34 cellular contexts compared by ENCODE assay signal in the genomic region with DNA sequence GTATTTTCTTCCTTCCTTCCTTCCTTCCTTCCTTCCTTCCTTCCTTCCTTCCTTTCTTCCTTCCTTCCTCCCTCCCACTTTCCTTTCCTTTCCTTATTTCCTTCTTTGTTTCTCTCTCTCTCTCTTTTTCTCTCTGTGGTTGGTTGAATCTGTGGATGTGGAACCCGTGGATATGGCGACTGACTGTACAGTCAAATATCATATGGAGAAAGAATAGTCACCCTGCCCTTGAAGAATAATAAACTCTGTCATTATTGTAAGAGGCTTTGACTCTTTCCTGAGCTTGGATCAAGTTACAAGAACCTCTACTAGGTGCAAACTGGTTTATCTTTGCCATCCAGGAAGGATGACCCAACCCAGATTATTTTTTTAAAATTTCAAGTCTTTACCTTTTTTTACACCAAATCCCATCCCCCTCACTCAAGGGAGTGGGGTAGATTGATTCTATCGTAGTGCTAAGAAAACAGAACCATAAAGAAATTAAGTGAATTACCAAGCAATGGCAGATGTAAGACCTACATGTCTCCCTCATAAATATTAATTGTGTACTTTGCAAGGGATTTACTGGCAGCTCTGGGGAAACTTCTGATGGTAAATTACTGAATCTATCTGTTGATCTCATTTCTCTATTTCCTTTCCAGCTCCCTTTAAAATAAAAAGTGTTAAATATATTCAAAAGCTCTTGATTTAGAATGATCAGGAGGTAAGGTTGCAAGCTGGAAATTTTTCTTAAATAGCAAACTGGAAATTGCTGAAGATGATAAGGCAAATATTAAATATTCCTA.
"Had no signal": no experiment of that assay in that cellular context is flagged by ENCODE, and none has a peak within 500 bp of the region (broad histone marks: within the 10 kb centered on the region; RNA-seq: fewer than 3 reads in every experiment).

No MANE protein-coding gene starts in this region.

- H3K4me1 Mint-ChIP-seq: activated CD4-positive, alpha-beta T cell treated with anti-CD3 and anti-CD28 coated beads for 36 hours; activated CD4-positive, alpha-beta T cell treated with anti-CD3 and anti-CD28 coated beads, Interleukin-2, amount 10 ng/mL, durations not matched to agents 24 days and 14 days; activated CD8-positive, alpha-beta memory T cell treated with anti-CD3 and anti-CD28 coated beads, Interleukin-2, amount 10 ng/mL, durations not matched to agents 7 days and 5 days; activated naive CD4-positive, alpha-beta T cell treated with anti-CD3 and anti-CD28 coated beads, Interleukin-2, amount 10 ng/mL, durations not matched to agents 7 days and 5 days; activated naive CD8-positive, alpha-beta T cell treated with anti-CD3 and anti-CD28 coated beads, Interleukin-2, amount 10 ng/mL, durations not matched to agents 7 days and 5 days; brain had no signal

- ATAC-seq: activated CD4-positive, alpha-beta T cell treated with anti-CD3 and anti-CD28 coated beads for 36 hours; activated CD8-positive, alpha-beta memory T cell treated with anti-CD3 and anti-CD28 coated beads, Interleukin-2, amount 10 ng/mL, durations not matched to agents 7 days and 5 days; activated CD8-positive, alpha-beta T cell treated with anti-CD3 and anti-CD28 coated beads, Interleukin-2, amount 10 ng/mL, durations not matched to agents 7 days and 5 days; activated naive CD4-positive, alpha-beta T cell treated with anti-CD3 and anti-CD28 coated beads, Interleukin-2, amount 50 U/mL, for 72 hours; esophagus mucosa had no signal

- H3K36me3 Mint-ChIP-seq: activated CD4-positive, alpha-beta memory T cell treated with anti-CD3 and anti-CD28 coated beads for 36 hours; activated CD8-positive, alpha-beta memory T cell treated with anti-CD3 and anti-CD28 coated beads, Interleukin-2, amount 10 ng/mL, durations not matched to agents 7 days and 5 days; activated naive CD4-positive, alpha-beta T cell treated with anti-CD3 and anti-CD28 coated beads, Interleukin-2, amount 10 ng/mL, durations not matched to agents 7 days and 5 days; activated naive CD4-positive, alpha-beta T cell treated with anti-CD3 and anti-CD28 coated beads, Interleukin-2, amount 50 U/mL, for 72 hours; activated naive CD8-positive, alpha-beta T cell treated with anti-CD3 and anti-CD28 coated beads, Interleukin-2, amount 10 ng/mL, durations not matched to agents 7 days and 5 days; brain had no signal

- H3K9me3 ChIP-seq: ascending aorta, breast epithelium, colonic mucosa had no signal

- DNase-seq: activated CD4-positive, alpha-beta memory T cell treated with anti-CD3 and anti-CD28 coated beads for 36 hours; activated CD4-positive, alpha-beta T cell treated with anti-CD3 and anti-CD28 coated beads for 36 hours; activated CD4-positive, alpha-beta T cell treated with anti-CD3 and anti-CD28 coated beads, Interleukin-2, amount 10 ng/mL, durations not matched to agents 24 days and 14 days; activated CD4-positive, CD25-positive, alpha-beta regulatory T cell; activated CD4-positive, CD25-positive, alpha-beta regulatory T cell treated with anti-CD3 and anti-CD28 coated beads, Interleukin-2, amount 50 U/mL, for 72 hours; activated CD8-positive, alpha-beta memory T cell treated with anti-CD3 and anti-CD28 coated beads, Interleukin-2, amount 10 ng/mL, durations not matched to agents 7 days and 5 days; activated CD8-positive, alpha-beta memory T cell treated with anti-CD3 and anti-CD28 coated beads, Interleukin-2, amount 50 U/mL, for 4 hours; activated CD8-positive, alpha-beta T cell treated with anti-CD3 and anti-CD28 coated beads, Interleukin-2, amount 10 ng/mL, durations not matched to agents 7 days and 5 days; activated gamma-delta T cell; activated naive CD4-positive, alpha-beta T cell; activated naive CD4-positive, alpha-beta T cell treated with anti-CD3 and anti-CD28 coated beads, Interleukin-2, amount 10 ng/mL, durations not matched to agents 7 days and 5 days; activated naive CD8-positive, alpha-beta T cell treated with anti-CD3 and anti-CD28 coated beads, Interleukin-2, amount 10 ng/mL, durations not matched to agents 7 days and 5 days; activated T-cell treated with anti-CD3 and anti-CD28 coated beads, Interleukin-2, amount 50 U/mL, for 1 hour; activated T-cell treated with anti-CD3 and anti-CD28 coated beads, Interleukin-2, amount 50 U/mL, for 48 hours; central memory CD4-positive, alpha-beta T cell; cerebellar nuclear complex; colonic mucosa; dorsolateral prefrontal cortex; effector memory CD4-positive, alpha-beta T cell; foreskin fibroblast; head of caudate nucleus; hippocampal formation; T1000; WERI-Rb-1 had no signal

- H3K27me3 Mint-ChIP-seq: activated CD8-positive, alpha-beta memory T cell treated with anti-CD3 and anti-CD28 coated beads, Interleukin-2, amount 10 ng/mL, durations not matched to agents 7 days and 5 days; dendritic cell treated with granulocyte-macrophage colony-stimulating factor and Interleukin-4, amounts not matched to agents 40 ng/mL and 50 ng/mL, for 4 days had no signal

- H3K9me3 Mint-ChIP-seq: activated CD4-positive, alpha-beta memory T cell treated with anti-CD3 and anti-CD28 coated beads for 36 hours; activated naive CD4-positive, alpha-beta T cell treated with anti-CD3 and anti-CD28 coated beads, Interleukin-2, amount 10 ng/mL, durations not matched to agents 7 days and 5 days; activated naive CD4-positive, alpha-beta T cell treated with anti-CD3 and anti-CD28 coated beads, Interleukin-2, amount 50 U/mL, for 72 hours; activated naive CD8-positive, alpha-beta T cell treated with anti-CD3 and anti-CD28 coated beads, Interleukin-2, amount 10 ng/mL, durations not matched to agents 7 days and 5 days; activated T-helper 1 cell treated with anti-CD3 and anti-CD28 coated beads, Interleukin-12 subunit alpha, Interleukin-12 subunit beta, Interleukin-2, Interleukin-4 antibody, amounts not matched to agents 30 ng/mL and 10 ng/mL and 1 ng/mL, durations not matched to agents 14 hours and 24 hours and 36 hours; brain; dendritic cell treated with granulocyte-macrophage colony-stimulating factor and Interleukin-4, amounts not matched to agents 40 ng/mL and 50 ng/mL, for 4 days; T-helper 2 cell treated with Interferon-gamma antibody and Interleukin-4, amounts not matched to agents 5 μg/mL and 100 μg/mL, for 36 hours had no signal

- H3K27ac Mint-ChIP-seq: activated CD4-positive, alpha-beta memory T cell treated with anti-CD3 and anti-CD28 coated beads for 36 hours; activated CD4-positive, alpha-beta T cell treated with anti-CD3 and anti-CD28 coated beads for 36 hours; activated CD4-positive, alpha-beta T cell treated with anti-CD3 and anti-CD28 coated beads, Interleukin-2, amount 10 ng/mL, durations not matched to agents 24 days and 14 days; activated CD8-positive, alpha-beta memory T cell treated with anti-CD3 and anti-CD28 coated beads, Interleukin-2, amount 10 ng/mL, durations not matched to agents 7 days and 5 days; activated CD8-positive, alpha-beta T cell treated with anti-CD3 and anti-CD28 coated beads, Interleukin-2, amount 10 ng/mL, durations not matched to agents 7 days and 5 days; activated naive CD4-positive, alpha-beta T cell treated with anti-CD3 and anti-CD28 coated beads, Interleukin-2, amount 10 ng/mL, durations not matched to agents 7 days and 5 days; activated naive CD4-positive, alpha-beta T cell treated with anti-CD3 and anti-CD28 coated beads, Interleukin-2, amount 50 U/mL, for 72 hours; activated naive CD8-positive, alpha-beta T cell treated with anti-CD3 and anti-CD28 coated beads, Interleukin-2, amount 10 ng/mL, durations not matched to agents 7 days and 5 days; activated T-helper 1 cell treated with anti-CD3 and anti-CD28 coated beads, Interleukin-12 subunit alpha, Interleukin-12 subunit beta, Interleukin-2, Interleukin-4 antibody, amounts not matched to agents 30 ng/mL and 10 ng/mL and 1 ng/mL, durations not matched to agents 14 hours and 24 hours and 36 hours; brain; dendritic cell treated with granulocyte-macrophage colony-stimulating factor and Interleukin-4, amounts not matched to agents 40 ng/mL and 50 ng/mL, for 4 days; endodermal cell; T-helper 2 cell treated with Interferon-gamma antibody and Interleukin-4, amounts not matched to agents 5 μg/mL and 100 μg/mL, for 36 hours had no signal

- H3K4me1 ChIP-seq: ascending aorta, breast epithelium, colonic mucosa had no signal

- H3K27ac ChIP-seq: ascending aorta, breast epithelium, cardiac muscle cell, colonic mucosa, dorsolateral prefrontal cortex, WERI-Rb-1 had no signal

- H3K4me3 Mint-ChIP-seq: activated CD4-positive, alpha-beta memory T cell treated with anti-CD3 and anti-CD28 coated beads for 36 hours; activated CD4-positive, alpha-beta T cell treated with anti-CD3 and anti-CD28 coated beads for 36 hours; activated CD4-positive, alpha-beta T cell treated with anti-CD3 and anti-CD28 coated beads, Interleukin-2, amount 10 ng/mL, durations not matched to agents 24 days and 14 days; activated CD8-positive, alpha-beta memory T cell treated with anti-CD3 and anti-CD28 coated beads, Interleukin-2, amount 10 ng/mL, durations not matched to agents 7 days and 5 days; activated CD8-positive, alpha-beta T cell treated with anti-CD3 and anti-CD28 coated beads, Interleukin-2, amount 10 ng/mL, durations not matched to agents 7 days and 5 days; activated naive CD4-positive, alpha-beta T cell treated with anti-CD3 and anti-CD28 coated beads, Interleukin-2, amount 10 ng/mL, durations not matched to agents 7 days and 5 days; activated naive CD8-positive, alpha-beta T cell treated with anti-CD3 and anti-CD28 coated beads, Interleukin-2, amount 10 ng/mL, durations not matched to agents 7 days and 5 days; activated T-helper 1 cell treated with anti-CD3 and anti-CD28 coated beads, Interleukin-12 subunit alpha, Interleukin-12 subunit beta, Interleukin-2, Interleukin-4 antibody, amounts not matched to agents 30 ng/mL and 10 ng/mL and 1 ng/mL, durations not matched to agents 14 hours and 24 hours and 36 hours; brain; dendritic cell treated with granulocyte-macrophage colony-stimulating factor and Interleukin-4, amounts not matched to agents 40 ng/mL and 50 ng/mL, for 4 days; endodermal cell; T-helper 2 cell treated with Interferon-gamma antibody and Interleukin-4, amounts not matched to agents 5 μg/mL and 100 μg/mL, for 36 hours had no signal

- H3K36me3 ChIP-seq: ascending aorta, breast epithelium, cardiac muscle cell, colonic mucosa, WERI-Rb-1 had no signal

- H3K4me3 ChIP-seq: ascending aorta, breast epithelium, cardiac muscle cell, colonic mucosa, dorsolateral prefrontal cortex had no signal

- H3K27me3 ChIP-seq: ascending aorta, breast epithelium, cardiac muscle cell, colonic mucosa, dorsolateral prefrontal cortex had no signal
